Comparison of ENCODE assay signal across 11 cellular contexts in genomic region chr2:72864500-72864899, GRCh38. TPM values are rescaled to one million over a fixed set of nuclear protein-coding genes. Genes with fewer than 3 reads are reported as not detected.
DNase-seq lines count a peak whose midpoint lies in the region; ATAC-seq and TF ChIP-seq lines count a peak whose summit lies in the region.
"Had no signal": no experiment of that assay in that cellular context is flagged by ENCODE, and none has a peak within 500 bp of the region (broad histone marks: within the 10 kb centered on the region; RNA-seq: fewer than 3 reads in every experiment).

No MANE protein-coding gene starts in this region.

- no peaks in the 10 kb centered on the region for H3K36me3 ChIP-seq in mammary epithelial cell (ENCODE audit: insufficient read depth, low read length)
- H3K36me3 ChIP-seq in CD8-positive, alpha-beta T cell (ENCODE audit: insufficient read depth, low read length), result no peaks in the 10 kb centered on the region
- H3K36me3 ChIP-seq in hepatocyte (replicated peaks; ENCODE audit: insufficient read depth, low read depth), result no peaks in the 10 kb centered on the region
- H3K36me3 ChIP-seq: thoracic aorta had no signal

- CTCF ChIA-PET in mammary epithelial cell (lab: Charles Lee; ENCODE audit: low non-redundant PET), result no interaction called here
- CTCF ChIA-PET in CD8-positive, alpha-beta T cell (lab: Charles Lee), result interaction anchor here (0.9 to 1.6 kb wide), 5 partner anchors 9 to 312 kb away, joined by 3 to 5 read pairs (median 3); no protein-coding TSS in a partner anchor

- H3K4me3 Mint-ChIP-seq in CD8-positive, alpha-beta T cell, result no peak overlapping the region

- H3K36me3 Mint-ChIP-seq in CD8-positive, alpha-beta T cell, result no peaks in the 10 kb centered on the region

- H3K27me3 ChIP-seq in mammary epithelial cell (ENCODE audit: insufficient read depth, low read length), result peaks cover 3% of the 10 kb centered on the region
- H3K27me3 ChIP-seq in CD8-positive, alpha-beta T cell (ENCODE audit: insufficient read depth, low read length), result peaks cover 13% of the 10 kb centered on the region
- peaks cover 12% of the 10 kb centered on the region for H3K27me3 ChIP-seq in hepatocyte

- H3K9ac ChIP-seq in mammary epithelial cell (ENCODE audit: insufficient read depth, low read length), result no peak overlapping the region

- peak overlapping the region; percentile 83 for H3K27ac ChIP-seq in mammary epithelial cell (ENCODE audit: insufficient read depth, low read depth, low read length)
- H3K27ac ChIP-seq in CD8-positive, alpha-beta T cell (ENCODE audit: low read depth, low read length), result no peak overlapping the region
- H3K27ac ChIP-seq in hepatocyte, result no peak overlapping the region
- H3K27ac ChIP-seq: thoracic aorta had no signal

- H3K79me2 ChIP-seq in mammary epithelial cell (ENCODE audit: insufficient read depth, low read length), result no peaks in the 10 kb centered on the region
- H3K79me2 ChIP-seq in hepatocyte, result no peaks in the 10 kb centered on the region

- H3K4me2 ChIP-seq in mammary epithelial cell (ENCODE audit: insufficient read depth, low read depth, low read length), result peak overlapping the region; percentile 27
- no peak overlapping the region for H3K4me2 ChIP-seq in hepatocyte

- DNase-seq in AG08396 (ENCODE audit: low spot score) (peak; percentile 44), mammary epithelial cell (peak; percentile 82), midbrain (lab: John Stamatoyannopoulos, UW) (no peak), hepatocyte (ENCODE audit: low spot score) (no peak), NCI-H1436 (lab: John Stamatoyannopoulos, UW) (no peak)
- no peak for DNase-seq in CD8-positive, alpha-beta T cell
- DNase-seq: glutamatergic neuron had no signal

- no peaks in the 10 kb centered on the region for H4K20me1 ChIP-seq in mammary epithelial cell (ENCODE audit: insufficient read depth, low read length)
- H4K20me1 ChIP-seq in hepatocyte (ENCODE audit: insufficient read depth, poor library complexity, severe bottlenecking), result no peaks in the 10 kb centered on the region

- no peak for TF ChIP-seq CTCF in mammary epithelial cell (conservative IDR thresholded peaks at IDR 0.05 in 1 of 2, IDR thresholded peaks at IDR 0.05 in 1 of 2; ENCODE audit: extremely low read depth in 1 of 2, insufficient read depth in 1 of 2, low read depth in 1 of 2, low read length in 2 of 2)
- TF ChIP-seq CTCF in CD8-positive, alpha-beta T cell (IDR thresholded peaks at IDR 0.05), result no peak
- TF ChIP-seq CTCF in hepatocyte (IDR thresholded peaks at IDR 0.05; ENCODE audit: poor library complexity), result no peak

- BruUV-seq in mammary epithelial cell (replicated peaks; lab: Mats Ljungman, UMichigan), result no TSS peak

- H3K4me1 ChIP-seq in mammary epithelial cell (ENCODE audit: insufficient read depth, low read length), result peaks cover 18% of the 10 kb centered on the region
- peaks cover 5% of the 10 kb centered on the region for H3K4me1 ChIP-seq in CD8-positive, alpha-beta T cell (ENCODE audit: insufficient read depth, low read length)
- no peaks in the 10 kb centered on the region for H3K4me1 ChIP-seq in hepatocyte (ENCODE audit: insufficient read depth)

- in situ Hi-C loops in mammary epithelial cell (cut with MboI; ENCODE audit: low sequenced_read_pairs in 2 of 2), result loop anchor here in 1 of 2 donors (5.0 kb wide), 1 partner anchor 92 kb away; no protein-coding TSS in a partner anchor

- POLR2A ChIA-PET in CD8-positive, alpha-beta T cell (lab: Charles Lee), result interaction anchor here (0.7 to 0.9 kb wide), 2 partner anchors 10 to 67 kb away, joined by 3 read pairs; no protein-coding TSS in a partner anchor

- no peak overlapping the region for H3K27ac Mint-ChIP-seq in CD8-positive, alpha-beta T cell
- H3K27ac Mint-ChIP-seq: progenitor cell of endocrine pancreas had no signal

- WGBS in mammary epithelial cell (ENCODE audit: low coverage, missing lambda C conversion rate), result 3% methylated on average over 2 of the region's 2 CpGs
- WGBS in hepatocyte (ENCODE audit: low lambda C conversion rate, missing lambda C conversion rate), result 45% methylated on average over 2 of the region's 2 CpGs

- H3K27me3 Mint-ChIP-seq in CD8-positive, alpha-beta T cell (ENCODE audit: low read depth), result peaks cover 54% of the 10 kb centered on the region

- peak; percentile 80 for ATAC-seq in GM18868 (IDR thresholded peaks at IDR 0.05; ENCODE audit: unreplicated experiment)
- peak; percentile 55 for ATAC-seq in HG03280 (IDR thresholded peaks at IDR 0.05; ENCODE audit: unreplicated experiment)
- ATAC-seq in CD8-positive, alpha-beta T cell, result no peak

- no peaks in the 10 kb centered on the region for H3K9me3 ChIP-seq in mammary epithelial cell (replicated peaks; ENCODE audit: insufficient read depth, low read length)
- H3K9me3 ChIP-seq in CD8-positive, alpha-beta T cell (ENCODE audit: low read length), result no peaks in the 10 kb centered on the region
- H3K9me3 ChIP-seq in hepatocyte (ENCODE audit: low read depth), result no peaks in the 10 kb centered on the region
- H3K9me3 ChIP-seq: thoracic aorta had no signal

- no peaks in the 10 kb centered on the region for H3K9me3 Mint-ChIP-seq in CD8-positive, alpha-beta T cell

- no peaks in the 10 kb centered on the region for H3K9me2 ChIP-seq in hepatocyte (replicated peaks; ENCODE audit: insufficient read depth)

- dilution Hi-C loops in mammary epithelial cell (cut with HindIII; ENCODE audit: low sequenced_read_pairs), result no loop called here

- intact Hi-C loops in mammary epithelial cell (cut with micrococcal nuclease), result loop anchor here (10.0 kb wide), 2 partner anchors 260 to 540 kb away; no protein-coding TSS in a partner anchor
- intact Hi-C loops in CD8-positive, alpha-beta T cell (cut with DNase I, micrococcal nuclease), result loop anchor here in 1 of 2 experiments (5.0 kb wide), 1 partner anchor 1317 kb away; no protein-coding TSS in a partner anchor

- H3K4me3 ChIP-seq in mammary epithelial cell (replicated peaks in 1 of 3; ENCODE audit: insufficient read depth in 1 of 3, low read depth in 2 of 3, low read length in 3 of 3) (no peak overlapping the region), hepatocyte (no peak overlapping the region)
- no peak overlapping the region for H3K4me3 ChIP-seq in CD8-positive, alpha-beta T cell (ENCODE audit: low read depth, low read length)
- H3K4me3 ChIP-seq: thoracic aorta had no signal

- peaks cover 11% of the 10 kb centered on the region for H3K4me1 Mint-ChIP-seq in CD8-positive, alpha-beta T cell (ENCODE audit: low read depth)

- H2AFZ ChIP-seq in mammary epithelial cell (ENCODE audit: low read depth, low read length) (no peak overlapping the region), hepatocyte (no peak overlapping the region)

RNA-seq across cellular contexts. Expression of gene SPR, which starts 22.7 kb away (rescaled TPM):
- total RNA-seq in mammary epithelial cell, result 10 to 100 TPM; 24.5 to 25.1 TPM
- 37.1 TPM for polyA plus RNA-seq in mammary epithelial cell
- polyA minus RNA-seq in mammary epithelial cell, result 18.6 TPM
- total RNA-seq in CD8-positive, alpha-beta T cell, result not detected
- 44.8 and 48.3 TPM in 2 replicates for total RNA-seq in hepatocyte
- 55.3 and 63.3 TPM in 2 replicates for polyA plus RNA-seq in hepatocyte

RNA-seq across cellular contexts. Expression of gene EXOC6B, which starts 38.7 kb away (rescaled TPM):
- 10 to 100 TPM; 38.3 to 48.9 TPM for total RNA-seq in mammary epithelial cell
- polyA plus RNA-seq in mammary epithelial cell, result 21.6 TPM
- polyA minus RNA-seq in mammary epithelial cell, result 94.1 TPM
- 10 to 100 TPM; 13.1 to 14.9 TPM for total RNA-seq in CD8-positive, alpha-beta T cell
- total RNA-seq in hepatocyte, result 36.2 and 50.0 TPM in 2 replicates
- polyA plus RNA-seq in hepatocyte, result 11.1 and 11.8 TPM in 2 replicates

RNA-seq across cellular contexts. Expression of gene EMX1, which starts 52.8 kb away (rescaled TPM):
- total RNA-seq in mammary epithelial cell, result not detected
- polyA plus RNA-seq in mammary epithelial cell, result not detected
- 0.31 TPM for polyA minus RNA-seq in mammary epithelial cell
- total RNA-seq in CD8-positive, alpha-beta T cell, result not detected
- total RNA-seq in hepatocyte, result 0.12 and 1.2 TPM in 2 replicates
- polyA plus RNA-seq in hepatocyte, result 0.16 and 0.34 TPM in 2 replicates
- total RNA-seq: thoracic aorta had no signal

Comparison
In these comparisons a context has a peak if more than half of its experiments do, and no peak if none do; other contexts are left out.
1. DNase-seq: peak in AG08396 (single experiment) and mammary epithelial cell (single experiment); none in CD8-positive, alpha-beta T cell (0 of 7), midbrain (single experiment), hepatocyte (single experiment) and NCI-H1436 (single experiment).
2. RNA of gene SPR, which starts 22.7 kb away (total RNA-seq): 44.8 to 48.3 TPM in hepatocyte and 24.5 to 25.1 TPM in mammary epithelial cell; not detected in CD8-positive, alpha-beta T cell; every median in the first group is over 10 times any median in the second.